ENCODE assay signal across 20 cellular contexts in genomic region chr4:119070301-119070700, GRCh38.
"Had no signal": no experiment of that assay in that cellular context is flagged by ENCODE, and none has a peak within 500 bp of the region (broad histone marks: within the 10 kb centered on the region; RNA-seq: fewer than 3 reads in every experiment).

No MANE protein-coding gene starts in this region.

- H3K4me1 Mint-ChIP-seq: activated CD8-positive, alpha-beta memory T cell treated with anti-CD3 and anti-CD28 coated beads, Interleukin-2, amount 10 ng/mL, durations not matched to agents 7 days and 5 days; activated naive CD4-positive, alpha-beta T cell treated with anti-CD3 and anti-CD28 coated beads, Interleukin-2, amount 10 ng/mL, durations not matched to agents 7 days and 5 days; natural killer cell; stimulated activated naive B cell treated with anti-CD40 and anti-IgM and Interleukin-4, amounts not matched to agents 10 μg/mL and 1 μg/mL and 100 μg/mL, for 72 hours had no signal

- H3K4me3 Mint-ChIP-seq: activated CD4-positive, alpha-beta memory T cell treated with anti-CD3 and anti-CD28 coated beads for 36 hours; activated CD8-positive, alpha-beta memory T cell treated with anti-CD3 and anti-CD28 coated beads, Interleukin-2, amount 10 ng/mL, durations not matched to agents 7 days and 5 days; activated naive CD4-positive, alpha-beta T cell treated with anti-CD3 and anti-CD28 coated beads, Interleukin-2, amount 10 ng/mL, durations not matched to agents 7 days and 5 days; natural killer cell; stimulated activated naive B cell treated with anti-CD40 and anti-IgM and Interleukin-4, amounts not matched to agents 10 μg/mL and 1 μg/mL and 100 μg/mL, for 72 hours; T-cell had no signal

- H3K36me3 Mint-ChIP-seq: activated CD4-positive, alpha-beta memory T cell treated with anti-CD3 and anti-CD28 coated beads for 36 hours; activated CD8-positive, alpha-beta memory T cell treated with anti-CD3 and anti-CD28 coated beads, Interleukin-2, amount 10 ng/mL, durations not matched to agents 7 days and 5 days; activated naive CD4-positive, alpha-beta T cell treated with anti-CD3 and anti-CD28 coated beads, Interleukin-2, amount 10 ng/mL, durations not matched to agents 7 days and 5 days; natural killer cell; stimulated activated naive B cell treated with anti-CD40 and anti-IgM and Interleukin-4, amounts not matched to agents 10 μg/mL and 1 μg/mL and 100 μg/mL, for 72 hours had no signal

- H3K4me3 ChIP-seq: esophagus muscularis mucosa, tibial nerve had no signal

- ATAC-seq: activated CD8-positive, alpha-beta memory T cell treated with anti-CD3 and anti-CD28 coated beads, Interleukin-2, amount 10 ng/mL, durations not matched to agents 7 days and 5 days; natural killer cell; stimulated activated naive B cell treated with anti-CD40 and anti-IgM and Interleukin-4, amounts not matched to agents 10 μg/mL and 1 μg/mL and 100 μg/mL, for 72 hours; T-cell had no signal

- H3K27me3 Mint-ChIP-seq: activated naive CD4-positive, alpha-beta T cell treated with anti-CD3 and anti-CD28 coated beads, Interleukin-2, amount 10 ng/mL, durations not matched to agents 7 days and 5 days had no signal

- DNase-seq: activated CD4-positive, alpha-beta memory T cell treated with anti-CD3 and anti-CD28 coated beads for 36 hours; activated CD8-positive, alpha-beta memory T cell treated with anti-CD3 and anti-CD28 coated beads, Interleukin-2, amount 10 ng/mL, durations not matched to agents 7 days and 5 days; activated naive CD4-positive, alpha-beta T cell treated with anti-CD3 and anti-CD28 coated beads, Interleukin-2, amount 10 ng/mL, durations not matched to agents 7 days and 5 days; activated T-cell treated with anti-CD3 and anti-CD28 coated beads, Interleukin-2, amount 50 U/mL, for 1 hour; caudate nucleus; hippocampal formation; left ventricle myocardium superior; mesenchymal stem cell; natural killer cell; retina; stimulated activated CD4-positive, alpha-beta T cell treated with anti-CD3 and anti-CD28 coated beads, Interleukin-15, amount 100 ng/mL, for 24 hours; stimulated activated CD4-positive, alpha-beta T cell treated with anti-CD3 and anti-CD28 coated beads, Interleukin-4, amount 100 ng/mL, for 1 hour; stimulated activated naive B cell treated with anti-CD40 and anti-IgM and Interleukin-4, amounts not matched to agents 10 μg/mL and 1 μg/mL and 100 μg/mL, for 72 hours; T-cell; T1000 had no signal

- H3K9me3 ChIP-seq: neutrophil, tibial nerve had no signal

- H3K27me3 ChIP-seq: esophagus muscularis mucosa, neutrophil, tibial nerve had no signal

- H3K27ac ChIP-seq: esophagus muscularis mucosa, neutrophil, tibial nerve, VCaP had no signal

- H3K9me3 Mint-ChIP-seq: activated CD4-positive, alpha-beta memory T cell treated with anti-CD3 and anti-CD28 coated beads for 36 hours; activated T-helper 2 cell treated with anti-CD3 and anti-CD28 coated beads, Interferon-gamma antibody, Interleukin-2, Interleukin-4, amounts not matched to agents 10 μg/mL and 5 μg/mL and 100 μg/mL, durations not matched to agents 14 hours and 24 hours and 36 hours had no signal

- H3K36me3 ChIP-seq: esophagus muscularis mucosa, neutrophil, tibial nerve had no signal

- H3K27ac Mint-ChIP-seq: activated CD4-positive, alpha-beta memory T cell treated with anti-CD3 and anti-CD28 coated beads for 36 hours; activated CD8-positive, alpha-beta memory T cell treated with anti-CD3 and anti-CD28 coated beads, Interleukin-2, amount 10 ng/mL, durations not matched to agents 7 days and 5 days; activated naive CD4-positive, alpha-beta T cell treated with anti-CD3 and anti-CD28 coated beads, Interleukin-2, amount 10 ng/mL, durations not matched to agents 7 days and 5 days; activated T-helper 2 cell treated with anti-CD3 and anti-CD28 coated beads, Interferon-gamma antibody, Interleukin-2, Interleukin-4, amounts not matched to agents 10 μg/mL and 5 μg/mL and 100 μg/mL, durations not matched to agents 14 hours and 24 hours and 36 hours; natural killer cell; stimulated activated naive B cell treated with anti-CD40 and anti-IgM and Interleukin-4, amounts not matched to agents 10 μg/mL and 1 μg/mL and 100 μg/mL, for 72 hours; T-cell had no signal
